Comparison of ENCODE assay signal across 7 cellular contexts in the genomic region with DNA sequence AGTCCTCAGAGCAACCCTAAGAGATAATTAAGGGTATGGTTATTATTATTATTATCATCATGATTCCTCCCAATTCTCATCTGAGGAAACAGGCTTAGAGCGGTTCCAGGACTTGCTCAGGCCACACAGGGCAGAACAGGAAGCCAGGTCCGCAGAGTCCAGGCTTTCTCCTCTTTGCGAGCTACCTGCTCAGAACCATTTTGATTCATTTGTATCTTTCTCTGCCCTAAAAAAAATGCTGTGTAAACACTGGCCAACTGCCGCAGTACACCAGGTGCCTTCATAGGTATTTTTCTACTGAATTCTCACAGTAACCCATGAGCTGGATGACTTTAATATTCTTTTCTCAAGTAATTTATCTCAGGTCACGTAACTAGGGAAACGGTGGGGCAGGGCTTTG. TPM values are rescaled to one million over a fixed set of nuclear protein-coding genes. Genes with fewer than 3 reads are reported as not detected.
"Had no signal": no experiment of that assay in that cellular context is flagged by ENCODE, and none has a peak within 500 bp of the region (broad histone marks: within the 10 kb centered on the region; RNA-seq: fewer than 3 reads in every experiment).

No MANE protein-coding gene starts in this region.

- H3K27ac ChIP-seq: GM23248 had no signal

- DNase-seq: GM23248, GOT3, H7, HFFc6, IMR-90 had no signal

- H3K9ac ChIP-seq: GM23248 had no signal

- H3K4me3 ChIP-seq: GM23248, HAP-1 had no signal

- H3K4me1 ChIP-seq: HAP-1 had no signal

- H3K36me3 ChIP-seq: HAP-1 had no signal

- H2AFZ ChIP-seq: GM23248 had no signal

- H3K9me3 ChIP-seq: HAP-1 had no signal

- ATAC-seq: HCT116 had no signal

RNA-seq across cellular contexts. Expression of a gene that starts 45.3 kb away (rescaled TPM):
- polyA plus RNA-seq: IMR-90 had no signal
